In genomic region chr2:10900216-10901109, GRCh38 we compare ENCODE assay signal across 8 cellular contexts. TPM values are rescaled to one million over a fixed set of nuclear protein-coding genes. Genes with fewer than 3 reads are reported as not detected.
A peak's percentile ranks its signal among the peaks of the same experiment; 100 is the strongest.
DNase-seq lines count a peak whose midpoint lies in the region; ATAC-seq, FAIRE-seq and TF ChIP-seq lines count a peak whose summit lies in the region.

No MANE protein-coding gene starts in this region.

- H3K36me3 ChIP-seq in kidney epithelial cell (ENCODE audit: control insufficient read depth, insufficient read depth, low read length) (no peaks in the 10 kb centered on the region), ovary (no peaks in the 10 kb centered on the region), mesendoderm (ENCODE audit: control insufficient read depth, insufficient read depth, low read length) (no peaks in the 10 kb centered on the region)

- H2BK120ac ChIP-seq in mesendoderm (ENCODE audit: low read depth, low read length), result no peak overlapping the region

- no peaks in the 10 kb centered on the region for H3K79me2 ChIP-seq in mesendoderm (ENCODE audit: control insufficient read depth, insufficient read depth, low read length)

- H3K27me3 ChIP-seq in kidney epithelial cell (ENCODE audit: control insufficient read depth, insufficient read depth, low read length), result no peaks in the 10 kb centered on the region
- H3K27me3 ChIP-seq in ovary, result no peaks in the 10 kb centered on the region
- no peaks in the 10 kb centered on the region for H3K27me3 ChIP-seq in mesendoderm (ENCODE audit: insufficient read depth, low read length, poor library complexity)

- no peak overlapping the region for H2BK15ac ChIP-seq in mesendoderm (replicated peaks; ENCODE audit: low read depth)

- ATAC-seq in HG03442 (IDR thresholded peaks at IDR 0.05; ENCODE audit: unreplicated experiment), result peak; percentile 64

- peak; percentile 57 for TF ChIP-seq CTCF in D721Med (IDR thresholded peaks at IDR 0.05; ENCODE audit: insufficient read depth, missing control alignments)
- TF ChIP-seq CTCF in kidney epithelial cell (IDR thresholded peaks at IDR 0.05; ENCODE audit: insufficient read depth, low read length, poor library complexity, severe bottlenecking), result peak; percentile 29
- no peak for TF ChIP-seq CTCF in ovary (IDR thresholded peaks at IDR 0.05)

- no peaks in the 10 kb centered on the region for H3K9me3 ChIP-seq in ovary

- no peaks in the 10 kb centered on the region for H3K4me1 ChIP-seq in ovary (ENCODE audit: insufficient read depth)
- H3K4me1 ChIP-seq in mesendoderm (ENCODE audit: control insufficient read depth, low read depth, low read length), result no peaks in the 10 kb centered on the region

- H3K4ac ChIP-seq in mesendoderm (ENCODE audit: low read depth, low read length), result no peak overlapping the region

- no peak for FAIRE-seq in D721Med (lab: Jason Lieb, UNC)

- TF ChIP-seq EP300 in ovary (IDR thresholded peaks at IDR 0.05), result no peak

- no peaks in the 10 kb centered on the region for H3K79me1 ChIP-seq in mesendoderm (ENCODE audit: low read length)

- no peak for DNase-seq in D721Med (ENCODE audit: insufficient read length, low spot score)
- peak; percentile 65 to 69 for DNase-seq in SHP77 (lab: John Stamatoyannopoulos, UW)
- DNase-seq in kidney epithelial cell (ENCODE audit: low read depth), result no peak
- DNase-seq in ovary, result no peak
- DNase-seq in NCI-H2196 treated with DMSO at 0.1 percent for 48 hours (lab: John Stamatoyannopoulos, UW; ENCODE audit: unreplicated experiment), result no peak
- DNase-seq in NCI-H2171 treated with DMSO at 0.1 percent for 48 hours (lab: John Stamatoyannopoulos, UW), result no peak
- no peak for DNase-seq in mesendoderm

- H4K5ac ChIP-seq in mesendoderm (ENCODE audit: low read length), result no peak overlapping the region

- H3K4me3 ChIP-seq in kidney epithelial cell (ENCODE audit: low read depth, low read length), result no peak overlapping the region
- no peak overlapping the region for H3K4me3 ChIP-seq in ovary
- H3K4me3 ChIP-seq in mesendoderm (ENCODE audit: low read length), result no peak overlapping the region

- no peak overlapping the region for H3K18ac ChIP-seq in mesendoderm (ENCODE audit: low read length)

- no peak overlapping the region for H3K9ac ChIP-seq in mesendoderm (ENCODE audit: low read length)

- no peak overlapping the region for H3K23ac ChIP-seq in mesendoderm (ENCODE audit: low read length)

- no peak overlapping the region for H4K8ac ChIP-seq in mesendoderm (ENCODE audit: low read depth, low read length)

- 85 to 94% (median 86%) methylated on average over 10 of the region's 10 CpGs for WGBS in ovary, 3 donors
- no CpG with 5 or more reads among the region's 10 CpGs for WGBS in mesendoderm (ENCODE audit: extremely low coverage, insufficient coverage, low lambda C conversion rate)

- intact Hi-C loops in ovary (cut with DNase I), result no loop called here

- H3K56ac ChIP-seq in mesendoderm (ENCODE audit: low read length), result no peak overlapping the region

- H3K4me2 ChIP-seq in mesendoderm (ENCODE audit: low read length), result no peak overlapping the region

- H3K27ac ChIP-seq in ovary, result no peak overlapping the region
- H3K27ac ChIP-seq in mesendoderm (ENCODE audit: low read depth, low read length), result no peak overlapping the region

- H2AK5ac ChIP-seq in mesendoderm (ENCODE audit: low read length), result no peak overlapping the region

- TF ChIP-seq POLR2A in ovary (IDR thresholded peaks at IDR 0.05), result no peak

- no peak overlapping the region for H2BK5ac ChIP-seq in mesendoderm (ENCODE audit: low read length)

RNA-seq across cellular contexts. Expression of gene KCNF1, which starts 11.3 kb away (rescaled TPM):
- 3.1 TPM in 2 replicates for total RNA-seq in kidney epithelial cell
- under 1 TPM in 3 of 7 donors, not detected in 4; 0.11 to 0.30 (median 0.15) TPM for total RNA-seq in ovary
- under 1 TPM in 1 of 2 donors, not detected in 1; 0.13 TPM for polyA plus RNA-seq in ovary
- 0.41 TPM for polyA plus RNA-seq in mesendoderm (2013, experiment 1 of 2)
- 0.38 TPM for polyA plus RNA-seq in mesendoderm (2013, experiment 2 of 2)

Comparison
In these comparisons a context has a peak if more than half of its experiments do, and no peak if none do; other contexts are left out.
1. DNase-seq: peak in SHP77 (2 of 2); none in D721Med (single experiment), kidney epithelial cell (single experiment), ovary (0 of 5), NCI-H2196 treated with DMSO at 0.1 percent for 48 hours (single experiment), NCI-H2171 treated with DMSO at 0.1 percent for 48 hours (single experiment) and mesendoderm (single experiment).
2. CTCF ChIP-seq: peak in D721Med (single experiment) and kidney epithelial cell (single experiment); none in ovary (0 of 3).